1 cellular context compared by ENCODE assay signal in genomic region chr6:28082939-28083338, GRCh38.
TF ChIP-seq lines count a peak whose summit lies in the region.

No MANE protein-coding gene starts in this region.

TF ChIP-seq in GM23338, 12 proteins besides CTCF, POLR2A, EP300 and RAD21 (continued from another document):
- TF ChIP-seq REST (IDR thresholded peaks at IDR 0.05; ENCODE audit: unreplicated experiment) (no peak), EZH2phosphoT487 (IDR thresholded peaks at IDR 0.05; ENCODE audit: unreplicated experiment) (no peak), ZNF331 (CRISPR knock-in tag; IDR thresholded peaks at IDR 0.05; ENCODE audit: low read depth) (no peak), POLR2AphosphoS5 (IDR thresholded peaks at IDR 0.05; ENCODE audit: low read depth) (no peak), STAT1 (IDR thresholded peaks at IDR 0.05; ENCODE audit: unreplicated experiment) (no peak), CREB1 (CRISPR knock-in tag; IDR thresholded peaks at IDR 0.05; ENCODE audit: low read depth) (no peak), EZH2 (IDR thresholded peaks at IDR 0.05; ENCODE audit: low read depth, unreplicated experiment) (no peak), ZNF462 (CRISPR knock-in tag; IDR thresholded peaks at IDR 0.05) (no peak), ETS1 (IDR thresholded peaks at IDR 0.05) (no peak), JUNB (IDR thresholded peaks at IDR 0.05; ENCODE audit: unreplicated experiment) (no peak)
